In the genomic region with DNA sequence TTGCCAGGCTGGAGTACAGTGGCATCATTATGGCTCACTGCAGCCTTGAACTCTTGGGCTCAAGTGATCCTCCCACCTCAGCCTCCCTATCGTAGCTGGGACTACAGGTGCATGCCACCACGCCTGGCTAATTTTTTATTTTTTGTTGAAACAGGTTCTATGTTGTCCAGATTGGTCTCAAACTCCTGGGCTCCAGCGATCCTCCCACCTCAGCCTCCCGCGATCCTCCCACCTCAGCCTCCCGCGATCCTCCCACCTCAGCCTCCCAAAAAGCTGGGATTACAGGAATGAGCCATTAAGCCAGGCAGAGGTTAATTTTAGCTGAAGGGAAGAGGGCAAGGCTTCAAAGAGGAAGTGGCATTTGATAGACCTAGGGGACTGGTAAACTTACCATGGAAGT, we compare ENCODE assay signal across 24 cellular contexts.
"Had no signal": no experiment of that assay in that cellular context is flagged by ENCODE, and none has a peak within 500 bp of the region (broad histone marks: within the 10 kb centered on the region; RNA-seq: fewer than 3 reads in every experiment).

No MANE protein-coding gene starts in this region.

- H3K4me3 Mint-ChIP-seq: memory B cell, natural killer cell had no signal

- H3K4me2 ChIP-seq: hepatocyte had no signal

- H3K4me1 ChIP-seq: esophagus muscularis mucosa, foreskin keratinocyte, gastroesophageal sphincter, heart left ventricle, psoas muscle, spleen, stomach, thyroid gland, vagina had no signal

- H3K79me2 ChIP-seq: hepatocyte had no signal

- H3K36me3 Mint-ChIP-seq: natural killer cell had no signal

- DNase-seq: dermis blood vessel endothelial cell; effector memory CD4-positive, alpha-beta T cell; foreskin keratinocyte; heart left ventricle; kidney; natural killer cell; occipital lobe; ovary; posterior cingulate gyrus; psoas muscle; right cardiac atrium; spleen; stimulated activated naive CD4-positive, alpha-beta T cell treated with Interleukin-2 at 50 U/mL for 16 hours; stomach; thyroid gland; trophoblast cell had no signal

- H3K4me3 ChIP-seq: esophagus muscularis mucosa, gastroesophageal sphincter, heart left ventricle, hepatocyte, lung, ovary, psoas muscle, skin epidermis, spleen, stomach, thyroid gland, vagina had no signal

- ATAC-seq: foreskin keratinocyte, gastroesophageal sphincter, heart left ventricle, left lobe of liver, natural killer cell, psoas muscle, right cardiac atrium had no signal

- H3K9me3 ChIP-seq: esophagus muscularis mucosa, gastroesophageal sphincter, ovary, psoas muscle, spleen, stomach, thyroid gland, vagina had no signal

- H3K36me3 ChIP-seq: ovary had no signal

- H3K9me3 Mint-ChIP-seq: memory B cell, natural killer cell had no signal

- H3K27ac Mint-ChIP-seq: natural killer cell had no signal

- H3K4me1 Mint-ChIP-seq: natural killer cell had no signal

- H3K27ac ChIP-seq: esophagus muscularis mucosa, foreskin keratinocyte, gastroesophageal sphincter, heart left ventricle, hepatocyte, ovary, psoas muscle, skin epidermis, spleen, stomach, thyroid gland, vagina had no signal

- H2AFZ ChIP-seq: hepatocyte had no signal

- H3K27me3 ChIP-seq: esophagus muscularis mucosa, foreskin keratinocyte, gastroesophageal sphincter, heart left ventricle, hepatocyte, ovary, spleen, stomach, thyroid gland, vagina had no signal

- H3K27me3 Mint-ChIP-seq: memory B cell had no signal
